In genomic region chr2:200486529-200486928, GRCh38 we compare ENCODE assay signal across 19 cellular contexts.
"Had no signal": no experiment of that assay in that cellular context is flagged by ENCODE, and none has a peak within 500 bp of the region (broad histone marks: within the 10 kb centered on the region; RNA-seq: fewer than 3 reads in every experiment).

No MANE protein-coding gene starts in this region.

- ATAC-seq: effector memory CD8-positive, alpha-beta T cell; gastroesophageal sphincter; heart right ventricle; stimulated activated effector memory CD8-positive, alpha-beta T cell treated with anti-CD3 and anti-CD28 coated beads, Interleukin-12 subunit alpha, Interleukin-12 subunit beta, amount 100 ng/mL, for 72 hours; T-helper 17 cell had no signal

- DNase-seq: activated CD4-positive, alpha-beta memory T cell treated with anti-CD3 and anti-CD28 coated beads, Interleukin-2, amount 10 ng/mL, durations not matched to agents 7 days and 5 days; activated CD4-positive, alpha-beta T cell treated with anti-CD3 and anti-CD28 coated beads for 4 hours; activated naive CD4-positive, alpha-beta T cell treated with anti-CD3 and anti-CD28 coated beads, Interleukin-2, amount 10 ng/mL, durations not matched to agents 7 days and 5 days; activated T-cell treated with anti-CD3 and anti-CD28 coated beads, Interleukin-2, amount 50 U/mL, for 24 hours; adrenal gland; dermis blood vessel endothelial cell; effector memory CD8-positive, alpha-beta T cell; heart right ventricle; naive B cell; sigmoid colon; stimulated activated CD4-positive, alpha-beta T cell treated with anti-CD3 and anti-CD28 coated beads, Interleukin-12 subunit alpha, Interleukin-12 subunit beta, amount 100 ng/mL, for 4 hours; stimulated activated CD4-positive, alpha-beta T cell treated with anti-CD3 and anti-CD28 coated beads, Interleukin-2, amount 100 ng/mL, for 24 hours; T-helper 17 cell; WERI-Rb-1 had no signal

- H3K27ac Mint-ChIP-seq: activated CD4-positive, alpha-beta memory T cell treated with anti-CD3 and anti-CD28 coated beads, Interleukin-2, amount 10 ng/mL, durations not matched to agents 7 days and 5 days; activated naive CD4-positive, alpha-beta T cell treated with anti-CD3 and anti-CD28 coated beads, Interleukin-2, amount 10 ng/mL, durations not matched to agents 7 days and 5 days; activated T-cell treated with anti-CD3 and anti-CD28 coated beads, Interleukin-2, amount 50 U/mL, for 24 hours; effector memory CD8-positive, alpha-beta T cell; neural progenitor cell; stimulated activated effector memory CD8-positive, alpha-beta T cell treated with anti-CD3 and anti-CD28 coated beads, Interleukin-12 subunit alpha, Interleukin-12 subunit beta, amount 100 ng/mL, for 72 hours; T-helper 17 cell had no signal

- H3K9me3 ChIP-seq: adrenal gland, gastroesophageal sphincter, heart right ventricle, sigmoid colon had no signal

- H2AFZ ChIP-seq: neural progenitor cell, parathyroid adenoma had no signal

- H3K27ac ChIP-seq: adrenal gland, gastroesophageal sphincter, heart right ventricle, neural progenitor cell, parathyroid adenoma, sigmoid colon, WERI-Rb-1 had no signal

- H3K27me3 ChIP-seq: adrenal gland, gastroesophageal sphincter, heart right ventricle, neural progenitor cell, sigmoid colon had no signal

- H3K4me3 Mint-ChIP-seq: activated CD4-positive, alpha-beta memory T cell treated with anti-CD3 and anti-CD28 coated beads, Interleukin-2, amount 10 ng/mL, durations not matched to agents 7 days and 5 days; activated naive CD4-positive, alpha-beta T cell treated with anti-CD3 and anti-CD28 coated beads, Interleukin-2, amount 10 ng/mL, durations not matched to agents 7 days and 5 days; activated T-cell treated with anti-CD3 and anti-CD28 coated beads, Interleukin-2, amount 50 U/mL, for 24 hours; effector memory CD8-positive, alpha-beta T cell; naive B cell; neural progenitor cell; stimulated activated effector memory CD8-positive, alpha-beta T cell treated with anti-CD3 and anti-CD28 coated beads, Interleukin-12 subunit alpha, Interleukin-12 subunit beta, amount 100 ng/mL, for 72 hours; T-helper 17 cell had no signal

- H3K4me2 ChIP-seq: neural progenitor cell had no signal

- H3K4me1 ChIP-seq: adrenal gland, gastroesophageal sphincter, heart right ventricle, neural progenitor cell, parathyroid adenoma had no signal

- H3K4me3 ChIP-seq: adrenal gland, gastroesophageal sphincter, heart right ventricle, lung, neural progenitor cell, sigmoid colon had no signal

- H3K79me2 ChIP-seq: parathyroid adenoma had no signal

- H3K27me3 Mint-ChIP-seq: activated CD4-positive, alpha-beta memory T cell treated with anti-CD3 and anti-CD28 coated beads, Interleukin-2, amount 10 ng/mL, durations not matched to agents 7 days and 5 days; activated naive CD4-positive, alpha-beta T cell treated with anti-CD3 and anti-CD28 coated beads, Interleukin-2, amount 10 ng/mL, durations not matched to agents 7 days and 5 days; activated T-cell treated with anti-CD3 and anti-CD28 coated beads, Interleukin-2, amount 50 U/mL, for 24 hours; effector memory CD8-positive, alpha-beta T cell; naive B cell; T-helper 17 cell had no signal

- H3K9me3 Mint-ChIP-seq: activated CD4-positive, alpha-beta memory T cell treated with anti-CD3 and anti-CD28 coated beads, Interleukin-2, amount 10 ng/mL, durations not matched to agents 7 days and 5 days; activated naive CD4-positive, alpha-beta T cell treated with anti-CD3 and anti-CD28 coated beads, Interleukin-2, amount 10 ng/mL, durations not matched to agents 7 days and 5 days; activated T-cell treated with anti-CD3 and anti-CD28 coated beads, Interleukin-2, amount 50 U/mL, for 24 hours; effector memory CD8-positive, alpha-beta T cell; naive B cell; neural progenitor cell; stimulated activated effector memory CD8-positive, alpha-beta T cell treated with anti-CD3 and anti-CD28 coated beads, Interleukin-12 subunit alpha, Interleukin-12 subunit beta, amount 100 ng/mL, for 72 hours had no signal

- H3K4me1 Mint-ChIP-seq: stimulated activated effector memory CD8-positive, alpha-beta T cell treated with anti-CD3 and anti-CD28 coated beads, Interleukin-12 subunit alpha, Interleukin-12 subunit beta, amount 100 ng/mL, for 72 hours had no signal

- H3K36me3 ChIP-seq: neural progenitor cell had no signal
